1 cellular context compared by ENCODE assay signal in the genomic region with DNA sequence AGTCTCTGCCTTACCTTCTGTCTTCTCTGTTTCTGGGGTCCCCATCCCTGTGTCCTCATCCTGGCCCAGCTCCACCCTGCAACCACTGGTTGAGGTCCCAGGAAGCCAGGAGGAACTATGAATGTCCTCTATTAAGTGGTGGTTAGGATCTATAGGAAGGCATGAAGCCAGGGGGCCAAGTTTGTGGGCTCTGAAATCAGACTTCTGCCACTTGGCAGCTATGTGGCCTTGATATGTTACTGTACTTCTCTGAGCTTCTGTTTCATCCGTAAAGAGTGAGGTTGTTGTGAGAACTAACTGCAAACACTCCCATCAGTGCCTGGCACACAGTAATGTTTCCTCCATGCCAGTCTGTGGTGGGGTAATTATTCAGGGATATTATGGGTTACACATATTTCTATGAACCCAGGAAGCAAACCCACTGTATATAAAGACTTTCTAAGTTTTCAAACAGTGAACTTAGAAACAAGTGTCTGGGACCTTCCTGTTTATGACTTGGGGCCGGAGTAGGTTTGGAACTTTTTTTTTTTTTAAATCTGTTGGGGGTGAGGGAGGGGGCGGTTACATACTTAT.
TF ChIP-seq lines count a peak whose summit lies in the region.

No MANE protein-coding gene starts in this region.

TF ChIP-seq in GM23338, 12 proteins besides CTCF, POLR2A, EP300 and RAD21 (continued from another document):
- TF ChIP-seq, protein P1, sequence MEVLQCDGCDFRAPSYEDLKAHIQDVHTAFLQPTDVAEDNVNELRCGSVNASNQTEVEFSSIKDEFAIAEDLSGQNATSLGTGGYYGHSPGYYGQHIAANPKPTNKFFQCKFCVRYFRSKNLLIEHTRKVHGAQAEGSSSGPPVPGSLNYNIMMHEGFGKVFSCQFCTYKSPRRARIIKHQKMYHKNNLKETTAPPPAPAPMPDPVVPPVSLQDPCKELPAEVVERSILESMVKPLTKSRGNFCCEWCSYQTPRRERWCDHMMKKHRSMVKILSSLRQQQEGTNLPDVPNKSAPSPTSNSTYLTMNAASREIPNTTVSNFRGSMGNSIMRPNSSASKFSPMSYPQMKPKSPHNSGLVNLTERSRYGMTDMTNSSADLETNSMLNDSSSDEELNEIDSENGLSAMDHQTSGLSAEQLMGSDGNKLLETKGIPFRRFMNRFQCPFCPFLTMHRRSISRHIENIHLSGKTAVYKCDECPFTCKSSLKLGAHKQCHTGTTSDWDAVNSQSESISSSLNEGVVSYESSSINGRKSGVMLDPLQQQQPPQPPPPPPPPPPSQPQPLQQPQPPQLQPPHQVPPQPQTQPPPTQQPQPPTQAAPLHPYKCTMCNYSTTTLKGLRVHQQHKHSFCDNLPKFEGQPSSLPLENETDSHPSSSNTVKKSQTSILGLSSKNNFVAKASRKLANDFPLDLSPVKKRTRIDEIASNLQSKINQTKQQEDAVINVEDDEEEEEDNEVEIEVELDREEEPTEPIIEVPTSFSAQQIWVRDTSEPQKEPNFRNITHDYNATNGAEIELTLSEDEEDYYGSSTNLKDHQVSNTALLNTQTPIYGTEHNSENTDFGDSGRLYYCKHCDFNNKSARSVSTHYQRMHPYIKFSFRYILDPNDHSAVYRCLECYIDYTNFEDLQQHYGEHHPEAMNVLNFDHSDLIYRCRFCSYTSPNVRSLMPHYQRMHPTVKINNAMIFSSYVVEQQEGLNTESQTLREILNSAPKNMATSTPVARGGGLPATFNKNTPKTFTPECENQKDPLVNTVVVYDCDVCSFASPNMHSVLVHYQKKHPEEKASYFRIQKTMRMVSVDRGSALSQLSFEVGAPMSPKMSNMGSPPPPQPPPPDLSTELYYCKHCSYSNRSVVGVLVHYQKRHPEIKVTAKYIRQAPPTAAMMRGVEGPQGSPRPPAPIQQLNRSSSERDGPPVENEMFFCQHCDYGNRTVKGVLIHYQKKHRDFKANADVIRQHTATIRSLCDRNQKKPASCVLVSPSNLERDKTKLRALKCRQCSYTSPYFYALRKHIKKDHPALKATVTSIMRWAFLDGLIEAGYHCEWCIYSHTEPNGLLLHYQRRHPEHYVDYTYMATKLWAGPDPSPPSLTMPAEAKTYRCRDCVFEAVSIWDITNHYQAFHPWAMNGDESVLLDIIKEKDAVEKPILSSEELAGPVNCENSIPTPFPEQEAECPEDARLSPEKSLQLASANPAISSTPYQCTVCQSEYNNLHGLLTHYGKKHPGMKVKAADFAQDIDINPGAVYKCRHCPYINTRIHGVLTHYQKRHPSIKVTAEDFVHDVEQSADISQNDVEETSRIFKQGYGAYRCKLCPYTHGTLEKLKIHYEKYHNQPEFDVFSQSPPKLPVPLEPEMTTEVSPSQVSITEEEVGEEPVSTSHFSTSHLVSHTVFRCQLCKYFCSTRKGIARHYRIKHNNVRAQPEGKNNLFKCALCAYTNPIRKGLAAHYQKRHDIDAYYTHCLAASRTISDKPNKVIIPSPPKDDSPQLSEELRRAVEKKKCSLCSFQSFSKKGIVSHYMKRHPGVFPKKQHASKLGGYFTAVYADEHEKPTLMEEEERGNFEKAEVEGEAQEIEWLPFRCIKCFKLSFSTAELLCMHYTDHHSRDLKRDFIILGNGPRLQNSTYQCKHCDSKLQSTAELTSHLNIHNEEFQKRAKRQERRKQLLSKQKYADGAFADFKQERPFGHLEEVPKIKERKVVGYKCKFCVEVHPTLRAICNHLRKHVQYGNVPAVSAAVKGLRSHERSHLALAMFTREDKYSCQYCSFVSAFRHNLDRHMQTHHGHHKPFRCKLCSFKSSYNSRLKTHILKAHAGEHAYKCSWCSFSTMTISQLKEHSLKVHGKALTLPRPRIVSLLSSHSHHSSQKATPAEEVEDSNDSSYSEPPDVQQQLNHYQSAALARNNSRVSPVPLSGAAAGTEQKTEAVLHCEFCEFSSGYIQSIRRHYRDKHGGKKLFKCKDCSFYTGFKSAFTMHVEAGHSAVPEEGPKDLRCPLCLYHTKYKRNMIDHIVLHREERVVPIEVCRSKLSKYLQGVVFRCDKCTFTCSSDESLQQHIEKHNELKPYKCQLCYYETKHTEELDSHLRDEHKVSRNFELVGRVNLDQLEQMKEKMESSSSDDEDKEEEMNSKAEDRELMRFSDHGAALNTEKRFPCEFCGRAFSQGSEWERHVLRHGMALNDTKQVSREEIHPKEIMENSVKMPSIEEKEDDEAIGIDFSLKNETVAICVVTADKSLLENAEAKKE (CRISPR knock-in tag; IDR thresholded peaks at IDR 0.05): no peak
- TF ChIP-seq ZNF114 (CRISPR knock-in tag; IDR thresholded peaks at IDR 0.05) (no peak), EZH2phosphoT487 (IDR thresholded peaks at IDR 0.05; ENCODE audit: unreplicated experiment) (no peak), STAT1 (IDR thresholded peaks at IDR 0.05; ENCODE audit: unreplicated experiment) (no peak), CREB1 (CRISPR knock-in tag; IDR thresholded peaks at IDR 0.05; ENCODE audit: low read depth) (no peak)
- TF ChIP-seq, protein P2, sequence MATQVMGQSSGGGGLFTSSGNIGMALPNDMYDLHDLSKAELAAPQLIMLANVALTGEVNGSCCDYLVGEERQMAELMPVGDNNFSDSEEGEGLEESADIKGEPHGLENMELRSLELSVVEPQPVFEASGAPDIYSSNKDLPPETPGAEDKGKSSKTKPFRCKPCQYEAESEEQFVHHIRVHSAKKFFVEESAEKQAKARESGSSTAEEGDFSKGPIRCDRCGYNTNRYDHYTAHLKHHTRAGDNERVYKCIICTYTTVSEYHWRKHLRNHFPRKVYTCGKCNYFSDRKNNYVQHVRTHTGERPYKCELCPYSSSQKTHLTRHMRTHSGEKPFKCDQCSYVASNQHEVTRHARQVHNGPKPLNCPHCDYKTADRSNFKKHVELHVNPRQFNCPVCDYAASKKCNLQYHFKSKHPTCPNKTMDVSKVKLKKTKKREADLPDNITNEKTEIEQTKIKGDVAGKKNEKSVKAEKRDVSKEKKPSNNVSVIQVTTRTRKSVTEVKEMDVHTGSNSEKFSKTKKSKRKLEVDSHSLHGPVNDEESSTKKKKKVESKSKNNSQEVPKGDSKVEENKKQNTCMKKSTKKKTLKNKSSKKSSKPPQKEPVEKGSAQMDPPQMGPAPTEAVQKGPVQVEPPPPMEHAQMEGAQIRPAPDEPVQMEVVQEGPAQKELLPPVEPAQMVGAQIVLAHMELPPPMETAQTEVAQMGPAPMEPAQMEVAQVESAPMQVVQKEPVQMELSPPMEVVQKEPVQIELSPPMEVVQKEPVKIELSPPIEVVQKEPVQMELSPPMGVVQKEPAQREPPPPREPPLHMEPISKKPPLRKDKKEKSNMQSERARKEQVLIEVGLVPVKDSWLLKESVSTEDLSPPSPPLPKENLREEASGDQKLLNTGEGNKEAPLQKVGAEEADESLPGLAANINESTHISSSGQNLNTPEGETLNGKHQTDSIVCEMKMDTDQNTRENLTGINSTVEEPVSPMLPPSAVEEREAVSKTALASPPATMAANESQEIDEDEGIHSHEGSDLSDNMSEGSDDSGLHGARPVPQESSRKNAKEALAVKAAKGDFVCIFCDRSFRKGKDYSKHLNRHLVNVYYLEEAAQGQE (IDR thresholded peaks at IDR 0.05; ENCODE audit: unreplicated experiment): no peak
